ENCODE assay signal across 8 cellular contexts in the genomic region with DNA sequence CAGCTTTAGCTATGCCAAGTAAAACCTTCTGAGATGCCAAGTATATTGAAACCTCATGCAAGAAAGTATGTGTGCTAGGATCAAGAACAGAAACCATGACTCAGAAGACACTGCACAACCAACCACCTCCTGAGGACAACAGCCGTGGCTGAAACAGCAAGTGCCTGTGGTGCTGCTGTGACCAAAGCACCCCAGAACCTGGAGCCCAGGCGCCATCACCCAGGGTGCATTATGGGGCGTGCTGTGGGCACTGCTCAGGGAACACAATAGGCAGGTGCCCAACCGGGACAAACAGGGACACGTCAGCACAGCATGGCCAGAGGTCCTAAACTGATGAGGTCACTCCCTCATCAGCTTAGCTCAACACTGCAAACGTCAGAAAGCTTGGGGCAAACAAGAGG.
DNase-seq lines count a peak whose midpoint lies in the region; ATAC-seq, FAIRE-seq and TF ChIP-seq lines count a peak whose summit lies in the region.

No MANE protein-coding gene starts in this region.

- H3K27ac Mint-ChIP-seq in nephron progenitor cell: no peak overlapping the region

- H3K4me3 ChIP-seq in OCI-LY3 (ENCODE audit: low read length) (peak overlapping the region; percentile 64), Peyer's patch (no peak overlapping the region), vagina (no peak overlapping the region)

- no peak for TF ChIP-seq POLR2A in H54 (IDR thresholded peaks at IDR 0.05; ENCODE audit: low read depth, low read length)
- TF ChIP-seq POLR2A in Peyer's patch (IDR thresholded peaks at IDR 0.05): no peak
- no peak for TF ChIP-seq POLR2A in vagina (IDR thresholded peaks at IDR 0.05)

- peak overlapping the region; percentile 81 for H3K4me2 ChIP-seq in OCI-LY3 (ENCODE audit: low read length)

- TF ChIP-seq CTCF in OCI-LY3 (IDR thresholded peaks at IDR 0.05; ENCODE audit: low read depth, low read length) (no peak), foreskin keratinocyte (conservative IDR thresholded peaks at IDR 0.05) (no peak), Peyer's patch (IDR thresholded peaks at IDR 0.05) (no peak), nephron progenitor cell (IDR thresholded peaks at IDR 0.05) (no peak), vagina (IDR thresholded peaks at IDR 0.05) (no peak)

- peaks cover 17% of the 10 kb centered on the region for H3K4me1 Mint-ChIP-seq in nephron progenitor cell

- peak overlapping the region; percentile 85 for H2AFZ ChIP-seq in OCI-LY3 (ENCODE audit: low read depth, low read length)

- no peaks in the 10 kb centered on the region for H3K79me2 ChIP-seq in OCI-LY3 (ENCODE audit: low read length)

- FAIRE-seq in H54 (lab: Jason Lieb, UNC): peak; percentile 80

- H3K36me3 ChIP-seq in OCI-LY3 (replicated peaks; ENCODE audit: low read depth, low read length) (no peaks in the 10 kb centered on the region), Peyer's patch (peaks cover 0 to 19% (median 0%) of the 10 kb centered on the region in 3 donors), vagina (peaks cover 0 to 16% of the 10 kb centered on the region in 2 donors)

- H3K9me3 Mint-ChIP-seq in nephron progenitor cell: no peaks in the 10 kb centered on the region

- no peak overlapping the region for H3K4me3 Mint-ChIP-seq in nephron progenitor cell

- ATAC-seq in GM18508 (IDR thresholded peaks at IDR 0.05; ENCODE audit: insufficient read depth, unreplicated experiment) (peak; percentile 98), foreskin keratinocyte (peak; percentile 34)

- H3K9ac ChIP-seq in OCI-LY3 (ENCODE audit: low read length): peak overlapping the region; percentile 4; the same call in 1 of the 2 replicates

- intact Hi-C loops in vagina (cut with DNase I): no loop called here

- H3K27me3 Mint-ChIP-seq in nephron progenitor cell (ENCODE audit: low read depth, poor library complexity): no peaks in the 10 kb centered on the region

- peak overlapping the region; percentile 25 for H3K27ac ChIP-seq in OCI-LY3 (ENCODE audit: low read length)
- H3K27ac ChIP-seq in foreskin keratinocyte: no peak overlapping the region
- no peak overlapping the region for H3K27ac ChIP-seq in Peyer's patch
- H3K27ac ChIP-seq in vagina: no peak overlapping the region

- no peaks in the 10 kb centered on the region for H3K27me3 ChIP-seq in OCI-LY3 (ENCODE audit: low read depth, low read length)
- no peaks in the 10 kb centered on the region for H3K27me3 ChIP-seq in foreskin keratinocyte
- H3K27me3 ChIP-seq in Peyer's patch: no peaks in the 10 kb centered on the region
- no peaks in the 10 kb centered on the region for H3K27me3 ChIP-seq in vagina

- H3K36me3 Mint-ChIP-seq in nephron progenitor cell (ENCODE audit: low read depth): no peaks in the 10 kb centered on the region

- no peaks in the 10 kb centered on the region for H4K20me1 ChIP-seq in OCI-LY3 (ENCODE audit: insufficient read depth, low read length)

- H3K9me3 ChIP-seq in OCI-LY3 (ENCODE audit: insufficient read depth, low read length) (no peaks in the 10 kb centered on the region), Peyer's patch (no peaks in the 10 kb centered on the region), vagina (no peaks in the 10 kb centered on the region)

- DNase-seq in H54 (ENCODE audit: insufficient read length, low spot score): no peak
- DNase-seq in foreskin keratinocyte: no peak
- no peak for DNase-seq in DMS 273 (lab: John Stamatoyannopoulos, UW; ENCODE audit: unreplicated experiment)
- DNase-seq in Peyer's patch: no peak
- DNase-seq in nephron progenitor cell: no peak
- DNase-seq in vagina (ENCODE audit: extremely low spot score in 2 of 2): no peak

- H3K4me1 ChIP-seq in OCI-LY3 (ENCODE audit: low read length): peaks cover 12% of the 10 kb centered on the region
- H3K4me1 ChIP-seq in foreskin keratinocyte: no peaks in the 10 kb centered on the region
- peaks cover 0 to 4% (median 0%) of the 10 kb centered on the region in 4 donors for H3K4me1 ChIP-seq in Peyer's patch
- H3K4me1 ChIP-seq in vagina: no peaks in the 10 kb centered on the region
